Comparison of ENCODE assay signal across 8 cellular contexts in genomic region chr5:128932232-128932631, GRCh38. TPM values are rescaled to one million over a fixed set of nuclear protein-coding genes. Genes with fewer than 3 reads are reported as not detected.
"Had no signal": no experiment of that assay in that cellular context is flagged by ENCODE, and none has a peak within 500 bp of the region (broad histone marks: within the 10 kb centered on the region; RNA-seq: fewer than 3 reads in every experiment).

No MANE protein-coding gene starts in this region.

RNA-seq across cellular contexts. Expression of gene SLC27A6, which starts 33.1 kb away (rescaled TPM):
- total RNA-seq: kidney; lung microvascular endothelial cell; mesenteric fat pad; mononuclear cell; myocyte; naive thymus-derived CD4-positive, alpha-beta T cell had no signal
- polyA plus RNA-seq: immature natural killer cell; liver; naive thymus-derived CD4-positive, alpha-beta T cell had no signal
